ENCODE assay signal across 15 cellular contexts in the genomic region with DNA sequence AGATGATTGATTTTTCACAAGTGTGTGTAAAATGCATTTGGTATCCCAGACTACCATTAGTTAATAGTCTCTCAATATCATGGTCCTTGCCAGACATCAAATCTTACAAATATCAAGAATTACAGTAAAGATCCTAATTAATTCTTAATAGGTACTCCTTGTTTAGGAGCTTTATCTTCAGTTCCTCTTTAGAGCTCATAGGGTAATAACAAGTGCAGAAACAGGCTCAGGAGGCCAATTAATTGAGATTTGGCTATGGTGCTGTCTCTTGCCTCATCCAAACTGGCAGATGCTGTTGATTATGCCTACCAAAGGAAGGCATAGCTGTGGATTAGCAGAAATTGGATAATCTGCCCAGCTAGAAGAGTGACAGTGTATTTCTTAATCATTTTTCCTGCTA. TPM values are rescaled to one million over a fixed set of nuclear protein-coding genes. Genes with fewer than 3 reads are reported as not detected.
DNase-seq lines count a peak whose midpoint lies in the region; ATAC-seq and TF ChIP-seq lines count a peak whose summit lies in the region.
"Had no signal": no experiment of that assay in that cellular context is flagged by ENCODE, and none has a peak within 500 bp of the region (broad histone marks: within the 10 kb centered on the region; RNA-seq: fewer than 3 reads in every experiment).

No MANE protein-coding gene starts in this region.

- no peak overlapping the region for H3K4me3 Mint-ChIP-seq in activated naive CD4-positive, alpha-beta T cell treated with anti-CD3 and anti-CD28 coated beads, Interleukin-2, amount 50 U/mL, for 24 hours
- peak overlapping the region in 1 of 5 experiments; percentile 51 for H3K4me3 Mint-ChIP-seq in brain
- no peak overlapping the region for H3K4me3 Mint-ChIP-seq in activated CD4-positive, alpha-beta T cell treated with anti-CD3 and anti-CD28 coated beads for 36 hours
- H3K4me3 Mint-ChIP-seq: GM23338 had no signal

- no peak for TF ChIP-seq CTCF in brain (conservative IDR thresholded peaks at IDR 0.05)

- intact Hi-C loops in activated CD4-positive, alpha-beta T cell treated with anti-CD3 and anti-CD28 coated beads for 36 hours (cut with DNase I, micrococcal nuclease): no loop called here

- H3K9me3 Mint-ChIP-seq in activated naive CD4-positive, alpha-beta T cell treated with anti-CD3 and anti-CD28 coated beads, Interleukin-2, amount 50 U/mL, for 24 hours: no peaks in the 10 kb centered on the region
- peaks cover 0 to 4% (median 4%) of the 10 kb centered on the region in 5 experiments for H3K9me3 Mint-ChIP-seq in brain
- no peaks in the 10 kb centered on the region for H3K9me3 Mint-ChIP-seq in activated CD4-positive, alpha-beta T cell treated with anti-CD3 and anti-CD28 coated beads for 36 hours (ENCODE audit: low read depth)
- H3K9me3 Mint-ChIP-seq: GM23338 had no signal

- POLR2A ChIA-PET in activated CD4-positive, alpha-beta T cell treated with anti-CD3 and anti-CD28 coated beads for 36 hours (lab: Charles Lee): no interaction called here

- H3K27me3 Mint-ChIP-seq in activated naive CD4-positive, alpha-beta T cell treated with anti-CD3 and anti-CD28 coated beads, Interleukin-2, amount 50 U/mL, for 24 hours: no peaks in the 10 kb centered on the region
- H3K27me3 Mint-ChIP-seq in brain: peaks cover 6% of the 10 kb centered on the region
- H3K27me3 Mint-ChIP-seq in activated CD4-positive, alpha-beta T cell treated with anti-CD3 and anti-CD28 coated beads for 36 hours: no peaks in the 10 kb centered on the region

- no peak for DNase-seq in activated naive CD4-positive, alpha-beta T cell (lab: John Stamatoyannopoulos, UW)
- DNase-seq in NCI-H446 treated with DMSO at 0.1 percent for 48 hours (lab: John Stamatoyannopoulos, UW) (peak; percentile 21), T-helper 2 cell (no peak)
- no peak for DNase-seq in stimulated activated CD4-positive, alpha-beta T cell treated with anti-CD3 and anti-CD28 coated beads, Interleukin-2, amount 100 ng/mL, for 24 hours
- DNase-seq in activated CD4-positive, alpha-beta T cell treated with anti-CD3 and anti-CD28 coated beads for 36 hours: no peak
- DNase-seq: DMS153; NCI-H1436 treated with DMSO at 0.1 percent for 48 hours; NCI-H2029 treated with DMSO at 0.1 percent for 48 hours; NCI-H510A treated with DMSO at 0.1 percent for 48 hours; NK-92 treated with Interleukin-12 subunit alpha and Interleukin-12 subunit beta, amount 100 ng/mL, for 24 hours; SJCRH30 had no signal

- H3K27ac Mint-ChIP-seq in activated naive CD4-positive, alpha-beta T cell treated with anti-CD3 and anti-CD28 coated beads, Interleukin-2, amount 50 U/mL, for 24 hours: peak overlapping the region; percentile 41
- peak overlapping the region in 3 of 5 experiments; percentile 23 to 90 (median 81) for H3K27ac Mint-ChIP-seq in brain
- H3K27ac Mint-ChIP-seq in activated CD4-positive, alpha-beta T cell treated with anti-CD3 and anti-CD28 coated beads for 36 hours: no peak overlapping the region
- H3K27ac Mint-ChIP-seq: GM23338 had no signal

- peaks cover 53% of the 10 kb centered on the region for H3K4me1 Mint-ChIP-seq in activated naive CD4-positive, alpha-beta T cell treated with anti-CD3 and anti-CD28 coated beads, Interleukin-2, amount 50 U/mL, for 24 hours
- H3K4me1 Mint-ChIP-seq in brain: peaks cover 13% of the 10 kb centered on the region
- peaks cover 62% of the 10 kb centered on the region for H3K4me1 Mint-ChIP-seq in activated CD4-positive, alpha-beta T cell treated with anti-CD3 and anti-CD28 coated beads for 36 hours

- CTCF ChIA-PET in activated CD4-positive, alpha-beta T cell treated with anti-CD3 and anti-CD28 coated beads for 36 hours (lab: Charles Lee): interaction anchor here (0.8 to 1.9 kb wide), 3 partner anchors 15 to 24 kb away, joined by 3 to 8 read pairs (median 6); no protein-coding TSS in a partner anchor

- ATAC-seq in activated CD4-positive, alpha-beta T cell treated with anti-CD3 and anti-CD28 coated beads for 36 hours: no peak
- ATAC-seq: GM23338, HCT116 had no signal

- H3K36me3 Mint-ChIP-seq in activated naive CD4-positive, alpha-beta T cell treated with anti-CD3 and anti-CD28 coated beads, Interleukin-2, amount 50 U/mL, for 24 hours: peaks cover 18% of the 10 kb centered on the region
- H3K36me3 Mint-ChIP-seq in brain: peaks cover 12% of the 10 kb centered on the region
- peaks cover 37% of the 10 kb centered on the region for H3K36me3 Mint-ChIP-seq in activated CD4-positive, alpha-beta T cell treated with anti-CD3 and anti-CD28 coated beads for 36 hours (ENCODE audit: low read depth)

RNA-seq across cellular contexts. Expression of gene MTMR1, which starts 6.9 kb away (rescaled TPM):
- polyA plus RNA-seq in brain (ENCODE audit: insufficient read depth, low read depth, low replicate concordance): 22.6 TPM
- 10 to 100 TPM; 41.9 to 42.0 TPM for total RNA-seq in activated CD4-positive, alpha-beta T cell treated with anti-CD3 and anti-CD28 coated beads for 36 hours
